1 cellular context compared by ENCODE assay signal in the genomic region with DNA sequence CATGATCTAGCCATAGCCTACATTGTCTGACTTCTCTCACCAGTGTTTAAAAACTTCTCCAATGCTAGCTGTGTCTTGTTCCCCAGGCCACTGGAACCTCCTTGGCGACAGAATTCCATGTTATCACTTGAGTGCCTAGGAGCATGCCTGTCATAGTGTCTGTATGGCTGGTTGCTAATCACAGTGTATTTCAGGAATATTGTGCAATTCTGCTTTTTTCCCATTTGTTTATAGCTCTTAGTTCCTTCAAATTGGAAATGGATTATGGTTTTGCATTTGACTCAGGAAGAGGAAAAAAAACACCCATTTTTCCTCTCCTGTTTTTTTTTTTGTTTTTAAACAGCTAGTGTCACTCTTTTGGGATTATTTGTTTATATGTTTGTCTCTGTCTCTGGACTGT.
A peak's percentile ranks its signal among the peaks of the same experiment; 100 is the strongest.
TF ChIP-seq lines count a peak whose summit lies in the region.

No MANE protein-coding gene starts in this region.

TF ChIP-seq in A549, 52 proteins besides CTCF, POLR2A, EP300 and RAD21 (continued from another document):
- TF ChIP-seq, protein P1, sequence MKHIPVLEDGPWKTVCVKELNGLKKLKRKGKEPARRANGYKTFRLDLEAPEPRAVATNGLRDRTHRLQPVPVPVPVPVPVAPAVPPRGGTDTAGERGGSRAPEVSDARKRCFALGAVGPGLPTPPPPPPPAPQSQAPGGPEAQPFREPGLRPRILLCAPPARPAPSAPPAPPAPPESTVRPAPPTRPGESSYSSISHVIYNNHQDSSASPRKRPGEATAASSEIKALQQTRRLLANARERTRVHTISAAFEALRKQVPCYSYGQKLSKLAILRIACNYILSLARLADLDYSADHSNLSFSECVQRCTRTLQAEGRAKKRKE (CRISPR knock-in tag; IDR thresholded peaks at IDR 0.05; ENCODE audit: low read depth) = no peak
- TF ChIP-seq CEBPB (IDR thresholded peaks at IDR 0.05) (peak; percentile 27 to 34; a peak in 2 of 4 replicates), BHLHE40 (IDR thresholded peaks at IDR 0.05; ENCODE audit: low read depth, low read length) (no peak), RFX5 (IDR thresholded peaks at IDR 0.05) (no peak)
TF ChIP-seq in A549: peak in this region for 1.
